1 cellular context compared by ENCODE assay signal in the genomic region with DNA sequence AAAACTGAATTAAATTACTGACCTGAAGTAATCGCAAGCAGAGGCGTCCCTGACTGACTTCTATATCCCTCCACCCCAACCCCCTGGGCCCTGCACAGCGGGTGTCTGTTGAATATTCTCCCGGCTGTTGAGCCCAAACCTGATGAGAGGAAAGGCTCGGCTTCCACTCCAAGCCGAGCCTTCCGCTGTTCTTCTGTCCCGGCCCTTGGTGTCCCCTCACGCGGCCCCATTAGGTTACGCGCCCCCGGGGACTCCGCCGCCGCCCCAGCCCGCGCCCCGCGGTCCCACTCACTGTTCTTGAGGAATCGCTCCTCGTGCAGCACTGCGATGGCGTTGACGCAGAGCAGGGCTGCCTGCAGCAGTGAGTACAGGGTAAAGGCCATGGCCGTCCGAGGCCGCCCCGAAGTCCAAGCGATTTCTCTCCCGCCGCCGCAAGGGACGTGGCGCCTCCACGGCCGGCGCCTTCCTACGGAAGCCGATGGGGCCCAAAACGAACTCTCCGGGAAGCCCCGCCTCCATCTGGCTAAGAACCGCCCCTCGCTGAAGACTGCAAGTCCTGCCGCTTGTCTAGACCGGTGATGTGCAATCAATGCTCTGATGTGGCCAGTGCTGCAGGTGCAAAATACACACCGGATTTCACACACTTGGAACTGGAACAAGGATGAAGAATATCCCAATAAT.
TF ChIP-seq lines count a peak whose summit lies in the region.

A gene with protein sequence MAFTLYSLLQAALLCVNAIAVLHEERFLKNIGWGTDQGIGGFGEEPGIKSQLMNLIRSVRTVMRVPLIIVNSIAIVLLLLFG (minus strand): TSS at position 470 of the 681 bp plus-strand sequence. CDS start 87 bp downstream, at position 383.

TF ChIP-seq in GM12878, 131 proteins besides CTCF, POLR2A, EP300 and RAD21 (continued from another document and continues in another):
- TF ChIP-seq, protein P1, sequence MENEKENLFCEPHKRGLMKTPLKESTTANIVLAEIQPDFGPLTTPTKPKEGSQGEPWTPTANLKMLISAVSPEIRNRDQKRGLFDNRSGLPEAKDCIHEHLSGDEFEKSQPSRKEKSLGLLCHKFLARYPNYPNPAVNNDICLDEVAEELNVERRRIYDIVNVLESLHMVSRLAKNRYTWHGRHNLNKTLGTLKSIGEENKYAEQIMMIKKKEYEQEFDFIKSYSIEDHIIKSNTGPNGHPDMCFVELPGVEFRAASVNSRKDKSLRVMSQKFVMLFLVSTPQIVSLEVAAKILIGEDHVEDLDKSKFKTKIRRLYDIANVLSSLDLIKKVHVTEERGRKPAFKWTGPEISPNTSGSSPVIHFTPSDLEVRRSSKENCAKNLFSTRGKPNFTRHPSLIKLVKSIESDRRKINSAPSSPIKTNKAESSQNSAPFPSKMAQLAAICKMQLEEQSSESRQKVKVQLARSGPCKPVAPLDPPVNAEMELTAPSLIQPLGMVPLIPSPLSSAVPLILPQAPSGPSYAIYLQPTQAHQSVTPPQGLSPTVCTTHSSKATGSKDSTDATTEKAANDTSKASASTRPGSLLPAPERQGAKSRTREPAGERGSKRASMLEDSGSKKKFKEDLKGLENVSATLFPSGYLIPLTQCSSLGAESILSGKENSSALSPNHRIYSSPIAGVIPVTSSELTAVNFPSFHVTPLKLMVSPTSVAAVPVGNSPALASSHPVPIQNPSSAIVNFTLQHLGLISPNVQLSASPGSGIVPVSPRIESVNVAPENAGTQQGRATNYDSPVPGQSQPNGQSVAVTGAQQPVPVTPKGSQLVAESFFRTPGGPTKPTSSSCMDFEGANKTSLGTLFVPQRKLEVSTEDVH (IDR thresholded peaks at IDR 0.05; ENCODE audit: low read depth, partially characterized antibody) = no peak
- TF ChIP-seq BHLHE40 (IDR thresholded peaks at IDR 0.05; ENCODE audit: borderline replicate concordance in 1 of 2, low read depth in 2 of 2, low read length in 1 of 2) (peak in 1 of 2 experiments; percentile 22; a peak in 1 of 4 replicates), ASH2L (IDR thresholded peaks at IDR 0.05; ENCODE audit: borderline replicate concordance, low read depth) (no peak), NR2F1 (conservative IDR thresholded peaks at IDR 0.05) (no peak), RAD51 (IDR thresholded peaks at IDR 0.05) (no peak), ZNF217 (IDR thresholded peaks at IDR 0.05) (no peak), ZNF24 (IDR thresholded peaks at IDR 0.05) (no peak), CBFB (IDR thresholded peaks at IDR 0.05; ENCODE audit: low read depth) (0 out of 2 replicates have a peak, but pooled peaks have one; percentile 56), YY1 (IDR thresholded peaks at IDR 0.05; ENCODE audit: low read depth, low read length) (peak; percentile 83), SREBF2 (IDR thresholded peaks at IDR 0.05; ENCODE audit: low read length) (no peak), RUNX3 (IDR thresholded peaks at IDR 0.05; ENCODE audit: low read length) (no peak), NRF1 (conservative IDR thresholded peaks at IDR 0.05; ENCODE audit: low read depth, low read length) (no peak), FOXM1 (IDR thresholded peaks at IDR 0.05; ENCODE audit: low read depth, low read length) (no peak), NFYA (IDR thresholded peaks at IDR 0.05; ENCODE audit: borderline replicate concordance, low read depth, low read length) (no peak), ESRRA (IDR thresholded peaks at IDR 0.05; ENCODE audit: low read length) (no peak), HDAC2 (IDR thresholded peaks at IDR 0.05) (no peak), NBN (IDR thresholded peaks at IDR 0.05) (0 out of 2 replicates have a peak, but pooled peaks have one; percentile 58), MEF2A (IDR thresholded peaks at IDR 0.05; ENCODE audit: insufficient read depth, low read depth, low read length) (no peak), TCF12 (IDR thresholded peaks at IDR 0.05; ENCODE audit: low read depth, low read length) (no peak), POLR2AphosphoS5 (IDR thresholded peaks at IDR 0.05; ENCODE audit: low read length) (peak; percentile 74; the same call in 1 of the 2 replicates), TCF3 (IDR thresholded peaks at IDR 0.05; ENCODE audit: borderline replicate concordance, insufficient read depth, low read depth, low read length) (no peak), SP1 (IDR thresholded peaks at IDR 0.05; ENCODE audit: low read depth, low read length) (no peak), SMAD1 (IDR thresholded peaks at IDR 0.05; ENCODE audit: low read depth, partially characterized antibody) (no peak), TBL1XR1 (IDR thresholded peaks at IDR 0.05; ENCODE audit: low read depth, low read length) (no peak), SMARCA5 (IDR thresholded peaks at IDR 0.05) (peak; percentile 64; the same call in 1 of the 2 replicates), RCOR1 (conservative IDR thresholded peaks at IDR 0.05; ENCODE audit: low read depth, low read length) (no peak), GATAD2B (conservative IDR thresholded peaks at IDR 0.05; ENCODE audit: low read depth) (peak; percentile 86), IRF4 (IDR thresholded peaks at IDR 0.05; ENCODE audit: low read depth, low read length) (no peak), HCFC1 (IDR thresholded peaks at IDR 0.05; ENCODE audit: low read length) (peak; percentile 29; the same call in 1 of the 2 replicates), CREM (IDR thresholded peaks at IDR 0.05; ENCODE audit: low read depth) (no peak), SPI1 (IDR thresholded peaks at IDR 0.05; ENCODE audit: borderline replicate concordance, insufficient read depth, low read depth, low read length) (no peak), RB1 (IDR thresholded peaks at IDR 0.05; ENCODE audit: borderline replicate concordance) (peak; percentile 75; the same call in 1 of the 2 replicates), IKZF1 (conservative IDR thresholded peaks at IDR 0.05) (peak; percentile 65; the same call in 1 of the 2 replicates), STAT1 (conservative IDR thresholded peaks at IDR 0.05) (no peak), PML (IDR thresholded peaks at IDR 0.05; ENCODE audit: low read length) (no peak)
- TF ChIP-seq, protein P2, sequence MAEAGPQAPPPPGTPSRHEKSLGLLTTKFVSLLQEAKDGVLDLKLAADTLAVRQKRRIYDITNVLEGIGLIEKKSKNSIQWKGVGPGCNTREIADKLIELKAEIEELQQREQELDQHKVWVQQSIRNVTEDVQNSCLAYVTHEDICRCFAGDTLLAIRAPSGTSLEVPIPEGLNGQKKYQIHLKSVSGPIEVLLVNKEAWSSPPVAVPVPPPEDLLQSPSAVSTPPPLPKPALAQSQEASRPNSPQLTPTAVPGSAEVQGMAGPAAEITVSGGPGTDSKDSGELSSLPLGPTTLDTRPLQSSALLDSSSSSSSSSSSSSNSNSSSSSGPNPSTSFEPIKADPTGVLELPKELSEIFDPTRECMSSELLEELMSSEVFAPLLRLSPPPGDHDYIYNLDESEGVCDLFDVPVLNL (IDR thresholded peaks at IDR 0.05; ENCODE audit: low read depth, low read length) = no peak
- TF ChIP-seq, protein P3, sequence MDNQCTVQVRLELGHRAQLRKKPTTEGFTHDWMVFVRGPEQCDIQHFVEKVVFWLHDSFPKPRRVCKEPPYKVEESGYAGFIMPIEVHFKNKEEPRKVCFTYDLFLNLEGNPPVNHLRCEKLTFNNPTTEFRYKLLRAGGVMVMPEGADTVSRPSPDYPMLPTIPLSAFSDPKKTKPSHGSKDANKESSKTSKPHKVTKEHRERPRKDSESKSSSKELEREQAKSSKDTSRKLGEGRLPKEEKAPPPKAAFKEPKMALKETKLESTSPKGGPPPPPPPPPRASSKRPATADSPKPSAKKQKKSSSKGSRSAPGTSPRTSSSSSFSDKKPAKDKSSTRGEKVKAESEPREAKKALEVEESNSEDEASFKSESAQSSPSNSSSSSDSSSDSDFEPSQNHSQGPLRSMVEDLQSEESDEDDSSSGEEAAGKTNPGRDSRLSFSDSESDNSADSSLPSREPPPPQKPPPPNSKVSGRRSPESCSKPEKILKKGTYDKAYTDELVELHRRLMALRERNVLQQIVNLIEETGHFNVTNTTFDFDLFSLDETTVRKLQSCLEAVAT (IDR thresholded peaks at IDR 0.05) = no peak
- TF ChIP-seq, protein P4, sequence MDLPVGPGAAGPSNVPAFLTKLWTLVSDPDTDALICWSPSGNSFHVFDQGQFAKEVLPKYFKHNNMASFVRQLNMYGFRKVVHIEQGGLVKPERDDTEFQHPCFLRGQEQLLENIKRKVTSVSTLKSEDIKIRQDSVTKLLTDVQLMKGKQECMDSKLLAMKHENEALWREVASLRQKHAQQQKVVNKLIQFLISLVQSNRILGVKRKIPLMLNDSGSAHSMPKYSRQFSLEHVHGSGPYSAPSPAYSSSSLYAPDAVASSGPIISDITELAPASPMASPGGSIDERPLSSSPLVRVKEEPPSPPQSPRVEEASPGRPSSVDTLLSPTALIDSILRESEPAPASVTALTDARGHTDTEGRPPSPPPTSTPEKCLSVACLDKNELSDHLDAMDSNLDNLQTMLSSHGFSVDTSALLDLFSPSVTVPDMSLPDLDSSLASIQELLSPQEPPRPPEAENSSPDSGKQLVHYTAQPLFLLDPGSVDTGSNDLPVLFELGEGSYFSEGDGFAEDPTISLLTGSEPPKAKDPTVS (IDR thresholded peaks at IDR 0.05; ENCODE audit: low read depth, low read length) = no peak
- TF ChIP-seq, protein P5, sequence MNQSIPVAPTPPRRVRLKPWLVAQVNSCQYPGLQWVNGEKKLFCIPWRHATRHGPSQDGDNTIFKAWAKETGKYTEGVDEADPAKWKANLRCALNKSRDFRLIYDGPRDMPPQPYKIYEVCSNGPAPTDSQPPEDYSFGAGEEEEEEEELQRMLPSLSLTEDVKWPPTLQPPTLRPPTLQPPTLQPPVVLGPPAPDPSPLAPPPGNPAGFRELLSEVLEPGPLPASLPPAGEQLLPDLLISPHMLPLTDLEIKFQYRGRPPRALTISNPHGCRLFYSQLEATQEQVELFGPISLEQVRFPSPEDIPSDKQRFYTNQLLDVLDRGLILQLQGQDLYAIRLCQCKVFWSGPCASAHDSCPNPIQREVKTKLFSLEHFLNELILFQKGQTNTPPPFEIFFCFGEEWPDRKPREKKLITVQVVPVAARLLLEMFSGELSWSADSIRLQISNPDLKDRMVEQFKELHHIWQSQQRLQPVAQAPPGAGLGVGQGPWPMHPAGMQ (IDR thresholded peaks at IDR 0.05; ENCODE audit: borderline replicate concordance) = no peak
- TF ChIP-seq, protein P6, sequence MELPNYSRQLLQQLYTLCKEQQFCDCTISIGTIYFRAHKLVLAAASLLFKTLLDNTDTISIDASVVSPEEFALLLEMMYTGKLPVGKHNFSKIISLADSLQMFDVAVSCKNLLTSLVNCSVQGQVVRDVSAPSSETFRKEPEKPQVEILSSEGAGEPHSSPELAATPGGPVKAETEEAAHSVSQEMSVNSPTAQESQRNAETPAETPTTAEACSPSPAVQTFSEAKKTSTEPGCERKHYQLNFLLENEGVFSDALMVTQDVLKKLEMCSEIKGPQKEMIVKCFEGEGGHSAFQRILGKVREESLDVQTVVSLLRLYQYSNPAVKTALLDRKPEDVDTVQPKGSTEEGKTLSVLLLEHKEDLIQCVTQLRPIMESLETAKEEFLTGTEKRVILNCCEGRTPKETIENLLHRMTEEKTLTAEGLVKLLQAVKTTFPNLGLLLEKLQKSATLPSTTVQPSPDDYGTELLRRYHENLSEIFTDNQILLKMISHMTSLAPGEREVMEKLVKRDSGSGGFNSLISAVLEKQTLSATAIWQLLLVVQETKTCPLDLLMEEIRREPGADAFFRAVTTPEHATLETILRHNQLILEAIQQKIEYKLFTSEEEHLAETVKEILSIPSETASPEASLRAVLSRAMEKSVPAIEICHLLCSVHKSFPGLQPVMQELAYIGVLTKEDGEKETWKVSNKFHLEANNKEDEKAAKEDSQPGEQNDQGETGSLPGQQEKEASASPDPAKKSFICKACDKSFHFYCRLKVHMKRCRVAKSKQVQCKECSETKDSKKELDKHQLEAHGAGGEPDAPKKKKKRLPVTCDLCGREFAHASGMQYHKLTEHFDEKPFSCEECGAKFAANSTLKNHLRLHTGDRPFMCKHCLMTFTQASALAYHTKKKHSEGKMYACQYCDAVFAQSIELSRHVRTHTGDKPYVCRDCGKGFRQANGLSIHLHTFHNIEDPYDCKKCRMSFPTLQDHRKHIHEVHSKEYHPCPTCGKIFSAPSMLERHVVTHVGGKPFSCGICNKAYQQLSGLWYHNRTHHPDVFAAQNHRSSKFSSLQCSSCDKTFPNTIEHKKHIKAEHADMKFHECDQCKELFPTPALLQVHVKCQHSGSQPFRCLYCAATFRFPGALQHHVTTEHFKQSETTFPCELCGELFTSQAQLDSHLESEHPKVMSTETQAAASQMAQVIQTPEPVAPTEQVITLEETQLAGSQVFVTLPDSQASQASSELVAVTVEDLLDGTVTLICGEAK (IDR thresholded peaks at IDR 0.05; ENCODE audit: borderline replicate concordance) = no peak
- TF ChIP-seq, protein P7, sequence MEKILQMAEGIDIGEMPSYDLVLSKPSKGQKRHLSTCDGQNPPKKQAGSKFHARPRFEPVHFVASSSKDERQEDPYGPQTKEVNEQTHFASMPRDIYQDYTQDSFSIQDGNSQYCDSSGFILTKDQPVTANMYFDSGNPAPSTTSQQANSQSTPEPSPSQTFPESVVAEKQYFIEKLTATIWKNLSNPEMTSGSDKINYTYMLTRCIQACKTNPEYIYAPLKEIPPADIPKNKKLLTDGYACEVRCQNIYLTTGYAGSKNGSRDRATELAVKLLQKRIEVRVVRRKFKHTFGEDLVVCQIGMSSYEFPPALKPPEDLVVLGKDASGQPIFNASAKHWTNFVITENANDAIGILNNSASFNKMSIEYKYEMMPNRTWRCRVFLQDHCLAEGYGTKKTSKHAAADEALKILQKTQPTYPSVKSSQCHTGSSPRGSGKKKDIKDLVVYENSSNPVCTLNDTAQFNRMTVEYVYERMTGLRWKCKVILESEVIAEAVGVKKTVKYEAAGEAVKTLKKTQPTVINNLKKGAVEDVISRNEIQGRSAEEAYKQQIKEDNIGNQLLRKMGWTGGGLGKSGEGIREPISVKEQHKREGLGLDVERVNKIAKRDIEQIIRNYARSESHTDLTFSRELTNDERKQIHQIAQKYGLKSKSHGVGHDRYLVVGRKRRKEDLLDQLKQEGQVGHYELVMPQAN (conservative IDR thresholded peaks at IDR 0.05) = peak; percentile 83
- TF ChIP-seq, protein P8, sequence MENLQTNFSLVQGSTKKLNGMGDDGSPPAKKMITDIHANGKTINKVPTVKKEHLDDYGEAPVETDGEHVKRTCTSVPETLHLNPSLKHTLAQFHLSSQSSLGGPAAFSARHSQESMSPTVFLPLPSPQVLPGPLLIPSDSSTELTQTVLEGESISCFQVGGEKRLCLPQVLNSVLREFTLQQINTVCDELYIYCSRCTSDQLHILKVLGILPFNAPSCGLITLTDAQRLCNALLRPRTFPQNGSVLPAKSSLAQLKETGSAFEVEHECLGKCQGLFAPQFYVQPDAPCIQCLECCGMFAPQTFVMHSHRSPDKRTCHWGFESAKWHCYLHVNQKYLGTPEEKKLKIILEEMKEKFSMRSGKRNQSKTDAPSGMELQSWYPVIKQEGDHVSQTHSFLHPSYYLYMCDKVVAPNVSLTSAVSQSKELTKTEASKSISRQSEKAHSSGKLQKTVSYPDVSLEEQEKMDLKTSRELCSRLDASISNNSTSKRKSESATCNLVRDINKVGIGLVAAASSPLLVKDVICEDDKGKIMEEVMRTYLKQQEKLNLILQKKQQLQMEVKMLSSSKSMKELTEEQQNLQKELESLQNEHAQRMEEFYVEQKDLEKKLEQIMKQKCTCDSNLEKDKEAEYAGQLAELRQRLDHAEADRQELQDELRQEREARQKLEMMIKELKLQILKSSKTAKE (IDR thresholded peaks at IDR 0.05; ENCODE audit: low read depth, poor library complexity, severe bottlenecking) = no peak
- TF ChIP-seq, protein P9, sequence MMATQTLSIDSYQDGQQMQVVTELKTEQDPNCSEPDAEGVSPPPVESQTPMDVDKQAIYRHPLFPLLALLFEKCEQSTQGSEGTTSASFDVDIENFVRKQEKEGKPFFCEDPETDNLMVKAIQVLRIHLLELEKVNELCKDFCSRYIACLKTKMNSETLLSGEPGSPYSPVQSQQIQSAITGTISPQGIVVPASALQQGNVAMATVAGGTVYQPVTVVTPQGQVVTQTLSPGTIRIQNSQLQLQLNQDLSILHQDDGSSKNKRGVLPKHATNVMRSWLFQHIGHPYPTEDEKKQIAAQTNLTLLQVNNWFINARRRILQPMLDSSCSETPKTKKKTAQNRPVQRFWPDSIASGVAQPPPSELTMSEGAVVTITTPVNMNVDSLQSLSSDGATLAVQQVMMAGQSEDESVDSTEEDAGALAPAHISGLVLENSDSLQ (IDR thresholded peaks at IDR 0.05) = no peak
